ENCODE assay signal across 9 cellular contexts in the genomic region with DNA sequence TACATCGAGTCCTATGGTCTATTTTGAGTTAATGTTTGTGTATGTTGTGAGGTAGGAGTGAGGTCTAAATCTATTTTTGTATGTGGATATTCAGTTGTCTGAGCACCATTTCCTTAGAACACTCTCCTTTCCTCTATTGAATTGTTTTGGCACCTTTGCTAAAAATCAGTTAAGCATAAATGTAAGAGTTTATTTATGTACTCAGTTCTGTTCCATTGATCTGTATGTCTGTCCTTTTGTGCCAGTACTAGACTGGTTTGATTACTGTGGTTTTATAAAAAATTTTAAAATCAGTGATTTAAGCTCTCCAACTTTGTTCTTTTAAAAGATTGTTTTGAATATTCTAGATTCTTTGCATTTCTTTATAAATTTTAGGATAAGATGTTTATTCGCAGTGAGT.
"Had no signal": no experiment of that assay in that cellular context is flagged by ENCODE, and none has a peak within 500 bp of the region (broad histone marks: within the 10 kb centered on the region; RNA-seq: fewer than 3 reads in every experiment).

No MANE protein-coding gene starts in this region.

- FAIRE-seq: K562 had no signal

- H3K27ac ChIP-seq: GM23248, HL-60 had no signal

- H3K36me3 ChIP-seq: HAP-1 had no signal

- DNase-seq: GM23248, GOT3, H7, HFFc6, IMR-90 had no signal

- H3K4me1 ChIP-seq: HAP-1 had no signal

- H2AFZ ChIP-seq: GM23248 had no signal

- ATAC-seq: HCT116, K562 had no signal

- H3K9me3 ChIP-seq: HAP-1 had no signal

- H3K4me3 ChIP-seq: GM23248, HAP-1, K562 had no signal
